In the genomic region with DNA sequence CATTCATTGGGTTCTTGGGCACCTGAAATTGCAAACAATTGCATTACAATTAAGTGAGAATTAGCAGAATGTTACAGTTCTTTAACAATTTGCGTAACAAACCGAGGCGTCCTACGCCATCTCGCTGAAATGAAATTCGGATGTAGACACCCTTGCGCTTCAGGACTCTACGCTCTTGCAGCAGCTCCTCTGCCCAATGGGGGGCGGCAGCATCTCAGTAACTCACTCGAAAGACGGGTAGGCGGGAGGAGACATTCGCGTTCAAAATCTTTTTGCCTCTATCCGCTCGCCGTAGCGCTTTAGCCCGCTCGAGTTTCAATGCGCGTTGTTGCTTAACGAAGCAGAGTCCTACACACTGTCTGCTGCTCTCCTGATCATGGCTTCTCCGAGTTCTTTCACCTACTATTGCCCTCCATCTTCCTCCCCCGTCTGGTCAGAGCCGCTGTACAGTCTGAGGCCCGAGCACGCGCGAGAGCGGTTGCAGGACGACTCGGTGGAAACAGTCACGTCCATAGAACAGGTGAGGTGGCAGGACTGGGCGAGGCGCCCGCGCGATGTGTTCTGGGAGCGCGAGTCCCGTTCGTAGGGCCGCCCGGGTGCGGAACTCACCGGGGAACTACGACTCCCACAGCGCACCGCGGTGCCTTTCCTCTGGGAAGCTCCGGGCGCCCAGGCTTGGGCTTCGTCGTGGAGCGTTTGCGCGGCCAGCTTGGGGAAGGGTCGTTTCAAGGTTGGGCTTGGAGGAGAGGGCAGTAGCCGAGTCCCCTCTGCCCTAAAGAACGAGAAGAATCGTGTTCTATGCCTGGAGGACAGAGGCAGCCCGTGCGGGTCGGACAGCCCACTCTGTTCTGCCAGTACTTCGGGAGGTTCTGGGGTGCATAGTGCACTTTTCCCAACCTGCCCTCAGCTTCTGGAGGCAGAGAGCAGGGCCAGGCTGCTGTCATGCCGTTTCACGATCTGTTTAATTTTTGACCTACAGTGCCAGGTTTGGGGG, we compare ENCODE assay signal across 8 cellular contexts. TPM values are rescaled to one million over a fixed set of nuclear protein-coding genes. Genes with fewer than 3 reads are reported as not detected.
DNase-seq lines count a peak whose midpoint lies in the region; ATAC-seq and TF ChIP-seq lines count a peak whose summit lies in the region.

A gene with protein sequence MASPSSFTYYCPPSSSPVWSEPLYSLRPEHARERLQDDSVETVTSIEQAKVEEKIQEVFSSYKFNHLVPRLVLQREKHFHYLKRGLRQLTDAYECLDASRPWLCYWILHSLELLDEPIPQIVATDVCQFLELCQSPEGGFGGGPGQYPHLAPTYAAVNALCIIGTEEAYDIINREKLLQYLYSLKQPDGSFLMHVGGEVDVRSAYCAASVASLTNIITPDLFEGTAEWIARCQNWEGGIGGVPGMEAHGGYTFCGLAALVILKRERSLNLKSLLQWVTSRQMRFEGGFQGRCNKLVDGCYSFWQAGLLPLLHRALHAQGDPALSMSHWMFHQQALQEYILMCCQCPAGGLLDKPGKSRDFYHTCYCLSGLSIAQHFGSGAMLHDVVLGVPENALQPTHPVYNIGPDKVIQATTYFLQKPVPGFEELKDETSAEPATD (plus strand): TSS at position 318 of the 994 bp plus-strand sequence. CDS start 59 bp downstream, at position 377.

- POLR2A ChIA-PET in AG04450 (lab: Yijun Ruan, JAX): interaction anchor here (0.6 to 1.9 kb wide), 7 partner anchors 12 to 447 kb away, joined by 3 to 14 read pairs (median 4); a partner anchor contains a TSS

- CTCF ChIA-PET in AG04450 (lab: Charles Lee): interaction anchor here (0.6 to 5.4 kb wide), 14 partner anchors 8 to 838 kb away, joined by 3 to 100 read pairs (median 4); no protein-coding TSS in a partner anchor
- CTCF ChIA-PET in mammary epithelial cell (lab: Charles Lee; ENCODE audit: low non-redundant PET): interaction anchor here (0.6 to 1.8 kb wide), 6 partner anchors 13 to 838 kb away, joined by 3 to 24 read pairs (median 4); no protein-coding TSS in a partner anchor

- H3K36me3 ChIP-seq in mammary epithelial cell (ENCODE audit: insufficient read depth, low read length) (no peaks in the 10 kb centered on the region), iPS-20b (ENCODE audit: insufficient read depth, low read depth, low read length) (no peaks in the 10 kb centered on the region)

- H3K9me3 ChIP-seq in AG04450 (ENCODE audit: control insufficient read depth, insufficient read depth, low read length) (no peaks in the 10 kb centered on the region), mammary epithelial cell (replicated peaks; ENCODE audit: insufficient read depth, low read length) (no peaks in the 10 kb centered on the region), iPS-20b (ENCODE audit: insufficient read depth, low read depth, low read length) (no peaks in the 10 kb centered on the region)

- DNase-seq in AG04450 (ENCODE audit: low read depth, low spot score) (peak; percentile 92), NCI-H2196 (lab: John Stamatoyannopoulos, UW; ENCODE audit: unreplicated experiment) (peak; percentile 96), mammary epithelial cell (peak; percentile 95)

- H3K27ac ChIP-seq in AG04450 (ENCODE audit: low read depth, low read length): peak within 1 kb of the TSS; percentile 80
- H3K27ac ChIP-seq in VCaP: peak within 1 kb of the TSS; percentile 82
- H3K27ac ChIP-seq in mammary epithelial cell (ENCODE audit: insufficient read depth, low read depth, low read length): peak within 1 kb of the TSS; percentile 61
- H3K27ac ChIP-seq in iPS-20b (ENCODE audit: low read length): peak within 1 kb of the TSS; percentile 91
- peak within 1 kb of the TSS; percentile 80 to 95 (median 87) for H3K27ac ChIP-seq in skin epidermis

- H2AFZ ChIP-seq in mammary epithelial cell (ENCODE audit: low read depth, low read length): peak within 1 kb of the TSS; percentile 95

- in situ Hi-C loops in mammary epithelial cell (cut with MboI; ENCODE audit: low sequenced_read_pairs in 2 of 2): no loop called here

- no peaks in the 10 kb centered on the region for H4K20me1 ChIP-seq in mammary epithelial cell (ENCODE audit: insufficient read depth, low read length)

- dilution Hi-C loops in mammary epithelial cell (cut with HindIII; ENCODE audit: low sequenced_read_pairs): loop anchor here (5.0 kb wide), 2 partner anchors 35 to 105 kb away; no protein-coding TSS in a partner anchor

- WGBS in mammary epithelial cell (ENCODE audit: low coverage, missing lambda C conversion rate): 1% methylated on average over 37 of the region's 68 CpGs

- H3K9ac ChIP-seq in mammary epithelial cell (ENCODE audit: insufficient read depth, low read length) (peak within 1 kb of the TSS; percentile 88), iPS-20b (ENCODE audit: low read depth, low read length) (peak within 1 kb of the TSS; percentile 90)

- BruUV-seq in mammary epithelial cell (replicated peaks; lab: Mats Ljungman, UMichigan): TSS peak; percentile 33

- TF ChIP-seq CTCF in AG04450 (IDR thresholded peaks at IDR 0.05; ENCODE audit: low read depth, low read length) (peak; percentile 83), VCaP (conservative IDR thresholded peaks at IDR 0.05) (peak; percentile 86), mammary epithelial cell (conservative IDR thresholded peaks at IDR 0.05 in 1 of 2, IDR thresholded peaks at IDR 0.05 in 1 of 2; ENCODE audit: extremely low read depth in 1 of 2, insufficient read depth in 1 of 2, low read depth in 1 of 2, low read length in 2 of 2) (peak; percentile 95 to 97)

- H3K79me2 ChIP-seq in mammary epithelial cell (ENCODE audit: insufficient read depth, low read length): peaks cover 43% of the 10 kb centered on the region

- peak within 1 kb of the TSS; percentile 73 for H3K4me2 ChIP-seq in mammary epithelial cell (ENCODE audit: insufficient read depth, low read depth, low read length)

- peaks cover 9% of the 10 kb centered on the region for H3K27me3 ChIP-seq in AG04450 (ENCODE audit: control insufficient read depth, insufficient read depth, low read length)
- H3K27me3 ChIP-seq in mammary epithelial cell (ENCODE audit: insufficient read depth, low read length): no peaks in the 10 kb centered on the region
- peaks cover 14% of the 10 kb centered on the region; the same call in 1 of the 2 replicates for H3K27me3 ChIP-seq in iPS-20b (ENCODE audit: insufficient read depth, low read length)

- ATAC-seq in GM18868 (IDR thresholded peaks at IDR 0.05; ENCODE audit: unreplicated experiment) (peak; percentile 92), HG03135 (IDR thresholded peaks at IDR 0.05; ENCODE audit: unreplicated experiment) (peak; percentile 89)

- intact Hi-C loops in mammary epithelial cell (cut with micrococcal nuclease): loop anchor here (1.0 to 10.0 kb wide), 5 partner anchors 33 to 968 kb away; a partner anchor contains a TSS

- H3K4me1 ChIP-seq in mammary epithelial cell (ENCODE audit: insufficient read depth, low read length) (peaks cover 6% of the 10 kb centered on the region), iPS-20b (ENCODE audit: insufficient read depth, low read length) (peaks cover 3% of the 10 kb centered on the region; the same call in 1 of the 2 replicates)

- H3K4me3 ChIP-seq in AG04450 (ENCODE audit: low read depth, low read length): peak within 1 kb of the TSS; percentile 99
- peak within 1 kb of the TSS; percentile 79 to 86 (median 83) for H3K4me3 ChIP-seq in mammary epithelial cell (replicated peaks in 1 of 3; ENCODE audit: insufficient read depth in 1 of 3, low read depth in 2 of 3, low read length in 3 of 3)
- H3K4me3 ChIP-seq in iPS-20b (ENCODE audit: low read length): peak within 1 kb of the TSS; percentile 96
- H3K4me3 ChIP-seq in skin epidermis: peak within 1 kb of the TSS; percentile 53 to 84 (median 74)

RNA-seq across cellular contexts. Expression of the gene that starts here (rescaled TPM):
- 17.3 and 20.2 TPM in 2 replicates for polyA plus RNA-seq in AG04450 (2011; rRNA removed)
- polyA minus RNA-seq in AG04450 (2011; rRNA and poly(A)+ RNA removed): 31.3 and 40.5 TPM in 2 replicates
- 10 to 100 TPM; 11.7 to 12.5 TPM for total RNA-seq in mammary epithelial cell
- polyA plus RNA-seq in mammary epithelial cell: 17.0 TPM
- polyA minus RNA-seq in mammary epithelial cell: 56.4 TPM

Comparison
In these comparisons a context has a peak if more than half of its experiments do, and no peak if none do; other contexts are left out.
1. Peak in every context shown above with its lines: DNase-seq, ATAC-seq, H3K4me3 ChIP-seq and H3K27ac ChIP-seq.